ENCODE assay signal across 8 cellular contexts in genomic region chr11:44621140-44621681, GRCh38. TPM values are rescaled to one million over a fixed set of nuclear protein-coding genes. Genes with fewer than 3 reads are reported as not detected.
DNase-seq lines count a peak whose midpoint lies in the region; ATAC-seq and TF ChIP-seq lines count a peak whose summit lies in the region.

No MANE protein-coding gene starts in this region.

- DNase-seq in DMS153 treated with DMSO at 0.1 percent for 48 hours (lab: John Stamatoyannopoulos, UW; ENCODE audit: unreplicated experiment) (peak; percentile 50), DMS153 (lab: John Stamatoyannopoulos, UW) (no peak), LNCaP clone FGC (ENCODE audit: low read depth) (no peak), amniotic epithelial cell (ENCODE audit: low read depth) (peak; percentile 33), left cardiac atrium (peak; percentile 82), posterior vena cava (ENCODE audit: low spot score) (peak; percentile 94)

- intact Hi-C loops in left cardiac atrium (cut with DNase I) = loop anchor here (2.0 to 10.0 kb wide), 5 partner anchors 106 to 484 kb away; partner anchors contain the start of gene TSPAN18 (in 1 of the 2)
- intact Hi-C loops in posterior vena cava (cut with DNase I) = loop anchor here (2.0 to 10.0 kb wide), 5 partner anchors 62 to 286 kb away; partner anchors contain the start of gene TSPAN18 (in 2 of the 2)

- TF ChIP-seq CTCF in LNCaP clone FGC (IDR thresholded peaks at IDR 0.05; ENCODE audit: control insufficient read depth, extremely low read depth, insufficient read depth) = peak; percentile 92

- ATAC-seq in SK-N-SH treated with all-trans-retinoic acid at 6 μM for 48 hours = peak; percentile 91
- peak; percentile 74 to 80 for ATAC-seq in left cardiac atrium
- ATAC-seq in HG03039 (IDR thresholded peaks at IDR 0.05; ENCODE audit: unreplicated experiment) = no peak

- H3K4me3 ChIP-seq in LNCaP clone FGC (ENCODE audit: low read depth, low read length) = no peak overlapping the region

TF ChIP-seq in SK-N-SH treated with all-trans-retinoic acid at 6 μM for 48 hours, 23 proteins besides CTCF, POLR2A, EP300 and RAD21:
- no peak for TF ChIP-seq ESRRG (CRISPR knock-in tag; IDR thresholded peaks at IDR 0.05)
- TF ChIP-seq PATZ1 (CRISPR knock-in tag; IDR thresholded peaks at IDR 0.05; ENCODE audit: borderline replicate concordance) = no peak
- no peak for TF ChIP-seq SNAI2 (CRISPR knock-in tag; IDR thresholded peaks at IDR 0.05)
- TF ChIP-seq ZFP30 (CRISPR knock-in tag; IDR thresholded peaks at IDR 0.05) = no peak
- TF ChIP-seq, protein P1, sequence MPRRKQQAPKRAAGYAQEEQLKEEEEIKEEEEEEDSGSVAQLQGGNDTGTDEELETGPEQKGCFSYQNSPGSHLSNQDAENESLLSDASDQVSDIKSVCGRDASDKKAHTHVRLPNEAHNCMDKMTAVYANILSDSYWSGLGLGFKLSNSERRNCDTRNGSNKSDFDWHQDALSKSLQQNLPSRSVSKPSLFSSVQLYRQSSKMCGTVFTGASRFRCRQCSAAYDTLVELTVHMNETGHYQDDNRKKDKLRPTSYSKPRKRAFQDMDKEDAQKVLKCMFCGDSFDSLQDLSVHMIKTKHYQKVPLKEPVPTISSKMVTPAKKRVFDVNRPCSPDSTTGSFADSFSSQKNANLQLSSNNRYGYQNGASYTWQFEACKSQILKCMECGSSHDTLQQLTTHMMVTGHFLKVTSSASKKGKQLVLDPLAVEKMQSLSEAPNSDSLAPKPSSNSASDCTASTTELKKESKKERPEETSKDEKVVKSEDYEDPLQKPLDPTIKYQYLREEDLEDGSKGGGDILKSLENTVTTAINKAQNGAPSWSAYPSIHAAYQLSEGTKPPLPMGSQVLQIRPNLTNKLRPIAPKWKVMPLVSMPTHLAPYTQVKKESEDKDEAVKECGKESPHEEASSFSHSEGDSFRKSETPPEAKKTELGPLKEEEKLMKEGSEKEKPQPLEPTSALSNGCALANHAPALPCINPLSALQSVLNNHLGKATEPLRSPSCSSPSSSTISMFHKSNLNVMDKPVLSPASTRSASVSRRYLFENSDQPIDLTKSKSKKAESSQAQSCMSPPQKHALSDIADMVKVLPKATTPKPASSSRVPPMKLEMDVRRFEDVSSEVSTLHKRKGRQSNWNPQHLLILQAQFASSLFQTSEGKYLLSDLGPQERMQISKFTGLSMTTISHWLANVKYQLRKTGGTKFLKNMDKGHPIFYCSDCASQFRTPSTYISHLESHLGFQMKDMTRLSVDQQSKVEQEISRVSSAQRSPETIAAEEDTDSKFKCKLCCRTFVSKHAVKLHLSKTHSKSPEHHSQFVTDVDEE (CRISPR knock-in tag; IDR thresholded peaks at IDR 0.05) = no peak
- no peak for TF ChIP-seq ZC3H10 (CRISPR knock-in tag; IDR thresholded peaks at IDR 0.05)
- TF ChIP-seq ZFP3 (CRISPR knock-in tag; IDR thresholded peaks at IDR 0.05) = no peak
- TF ChIP-seq OSR1 (CRISPR knock-in tag; IDR thresholded peaks at IDR 0.05) = no peak
- no peak for TF ChIP-seq ZNF70 (CRISPR knock-in tag; IDR thresholded peaks at IDR 0.05)
- no peak for TF ChIP-seq BACH2 (CRISPR knock-in tag; IDR thresholded peaks at IDR 0.05; ENCODE audit: borderline replicate concordance)

RNA-seq across cellular contexts. Expression of gene CD82, which starts 55.7 kb away (rescaled TPM):
- total RNA-seq in left cardiac atrium = 10 to 100 TPM; 22.0 to 35.3 TPM
- 10 to 100 TPM; 26.8 to 28.6 TPM for total RNA-seq in posterior vena cava

Comparison
In these comparisons a context has a peak if more than half of its experiments do, and no peak if none do; other contexts are left out.
1. DNase-seq: peak in DMS153 treated with DMSO at 0.1 percent for 48 hours (single experiment), amniotic epithelial cell (single experiment), left cardiac atrium (single experiment) and posterior vena cava (single experiment); none in DMS153 (single experiment) and LNCaP clone FGC (single experiment).